In genomic region chr19:1252221-1252817, GRCh38 we compare ENCODE assay signal across 1 cellular context.
A peak's percentile ranks its signal among the peaks of the same experiment; 100 is the strongest.
TF ChIP-seq lines count a peak whose summit lies in the region.

No MANE protein-coding gene starts in this region.

TF ChIP-seq in HepG2, 621 proteins besides CTCF, POLR2A, EP300 and RAD21 (continued from another document and continues in another):
- TF ChIP-seq, protein P1, sequence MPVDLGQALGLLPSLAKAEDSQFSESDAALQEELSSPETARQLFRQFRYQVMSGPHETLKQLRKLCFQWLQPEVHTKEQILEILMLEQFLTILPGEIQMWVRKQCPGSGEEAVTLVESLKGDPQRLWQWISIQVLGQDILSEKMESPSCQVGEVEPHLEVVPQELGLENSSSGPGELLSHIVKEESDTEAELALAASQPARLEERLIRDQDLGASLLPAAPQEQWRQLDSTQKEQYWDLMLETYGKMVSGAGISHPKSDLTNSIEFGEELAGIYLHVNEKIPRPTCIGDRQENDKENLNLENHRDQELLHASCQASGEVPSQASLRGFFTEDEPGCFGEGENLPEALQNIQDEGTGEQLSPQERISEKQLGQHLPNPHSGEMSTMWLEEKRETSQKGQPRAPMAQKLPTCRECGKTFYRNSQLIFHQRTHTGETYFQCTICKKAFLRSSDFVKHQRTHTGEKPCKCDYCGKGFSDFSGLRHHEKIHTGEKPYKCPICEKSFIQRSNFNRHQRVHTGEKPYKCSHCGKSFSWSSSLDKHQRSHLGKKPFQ (CRISPR knock-in tag; IDR thresholded peaks at IDR 0.05; ENCODE audit: insufficient replicate concordance): peak; percentile 71
- TF ChIP-seq HOXA5 (CRISPR knock-in tag; IDR thresholded peaks at IDR 0.05) (peak; percentile 51; the same call in 1 of the 2 replicates), FOSL2 (CRISPR knock-in tag; IDR thresholded peaks at IDR 0.05) (peak; percentile 75), ETV5 (CRISPR knock-in tag; IDR thresholded peaks at IDR 0.05; ENCODE audit: borderline replicate concordance) (peak; percentile 88), SP5 (CRISPR knock-in tag; IDR thresholded peaks at IDR 0.05; ENCODE audit: borderline replicate concordance, low read depth) (peak; percentile 98), SP4 (CRISPR knock-in tag; IDR thresholded peaks at IDR 0.05) (peak; percentile 75), HNF4A (CRISPR knock-in tag; IDR thresholded peaks at IDR 0.05) (peak; percentile 46; the same call in 1 of the 2 replicates), NR2F1 (CRISPR knock-in tag; IDR thresholded peaks at IDR 0.05) (peak in 1 of 2 experiments; percentile 17; a peak in 3 of 4 replicates), GATAD2A (CRISPR knock-in tag; IDR thresholded peaks at IDR 0.05) (peak; percentile 43), ZNF138 (CRISPR knock-in tag; IDR thresholded peaks at IDR 0.05; ENCODE audit: low read depth) (no peak), NRL (CRISPR knock-in tag; IDR thresholded peaks at IDR 0.05; ENCODE audit: borderline replicate concordance) (0 out of 2 replicates have a peak, but pooled peaks have one; percentile 14), IRX3 (CRISPR knock-in tag; IDR thresholded peaks at IDR 0.05; ENCODE audit: borderline replicate concordance, low read depth) (no peak), ZNF687 (CRISPR knock-in tag; IDR thresholded peaks at IDR 0.05) (peak; percentile 8; the same call in 1 of the 2 replicates), SOX13 (IDR thresholded peaks at IDR 0.05) (peak; percentile 49; the same call in 1 of the 2 replicates), SOX13 (CRISPR knock-in tag; conservative IDR thresholded peaks at IDR 0.05 in 1 of 2, IDR thresholded peaks at IDR 0.05 in 1 of 2) (peak in 1 of 2 experiments; percentile 91; a peak in 2 of 4 replicates), ZNF556 (CRISPR knock-in tag; IDR thresholded peaks at IDR 0.05; ENCODE audit: borderline replicate concordance) (0 out of 2 replicates have a peak, but pooled peaks have one; percentile 6), NFIC (IDR thresholded peaks at IDR 0.05; ENCODE audit: low read length) (0 out of 2 replicates have a peak, but pooled peaks have one; percentile 32), FOXP1 (IDR thresholded peaks at IDR 0.05) (no peak), FOXP1 (CRISPR knock-in tag; IDR thresholded peaks at IDR 0.05) (peak; percentile 38; the same call in 1 of the 2 replicates), KDM6A (CRISPR knock-in tag; IDR thresholded peaks at IDR 0.05; ENCODE audit: low read depth) (peak; percentile 52; the same call in 1 of the 2 replicates), TBX2 (CRISPR knock-in tag; IDR thresholded peaks at IDR 0.05; ENCODE audit: borderline replicate concordance) (peak; percentile 29; the same call in 1 of the 2 replicates), ATF4 (CRISPR knock-in tag; IDR thresholded peaks at IDR 0.05) (0 out of 4 replicates have a peak, but pooled peaks of 1 of the 2 experiments have one; percentile 5), RCOR2 (CRISPR knock-in tag; IDR thresholded peaks at IDR 0.05) (no peak), RARA (CRISPR knock-in tag; IDR thresholded peaks at IDR 0.05) (peak; percentile 85), HNF1B (CRISPR knock-in tag; IDR thresholded peaks at IDR 0.05) (peak; percentile 61), FOXA3 (CRISPR knock-in tag; IDR thresholded peaks at IDR 0.05) (peak; percentile 29; the same call in 1 of the 2 replicates), SALL1 (CRISPR knock-in tag; IDR thresholded peaks at IDR 0.05) (peak; percentile 50; the same call in 1 of the 2 replicates), ZNF317 (CRISPR knock-in tag; IDR thresholded peaks at IDR 0.05) (0 out of 2 replicates have a peak, but pooled peaks have one; percentile 19), SOX6 (IDR thresholded peaks at IDR 0.05) (no peak), SOX6 (CRISPR knock-in tag; IDR thresholded peaks at IDR 0.05) (peak; percentile 92), ZNF891 (CRISPR knock-in tag; IDR thresholded peaks at IDR 0.05) (peak; percentile 30; the same call in 1 of the 2 replicates), XRCC5 (optimal IDR thresholded peaks at IDR 0.05; ENCODE audit: low read length) (peak; percentile 33), POLR2G (IDR thresholded peaks at IDR 0.05; ENCODE audit: low read depth, low read length) (peak; percentile 41), GABPA (IDR thresholded peaks at IDR 0.05; ENCODE audit: low read depth, low read length) (no peak), GABPA (CRISPR knock-in tag; IDR thresholded peaks at IDR 0.05; ENCODE audit: low read depth) (peak; percentile 53), MED8 (CRISPR knock-in tag; IDR thresholded peaks at IDR 0.05; ENCODE audit: insufficient replicate concordance) (peak; percentile 61), ELF3 (CRISPR knock-in tag; IDR thresholded peaks at IDR 0.05) (peak; percentile 65), ZNF746 (CRISPR knock-in tag; IDR thresholded peaks at IDR 0.05) (peak; percentile 99), RBM22 (optimal IDR thresholded peaks at IDR 0.05; ENCODE audit: low read length) (peak; percentile 83), ZNF546 (CRISPR knock-in tag; conservative IDR thresholded peaks at IDR 0.05) (0 out of 2 replicates have a peak, but pooled peaks have one; percentile 16), ZXDC (CRISPR knock-in tag; IDR thresholded peaks at IDR 0.05) (no peak), HDAC1 (CRISPR knock-in tag; IDR thresholded peaks at IDR 0.05) (peak; percentile 46; the same call in 1 of the 2 replicates), ZBTB42 (CRISPR knock-in tag; IDR thresholded peaks at IDR 0.05) (0 out of 2 replicates have a peak, but pooled peaks have one; percentile 32), ZNF510 (CRISPR knock-in tag; IDR thresholded peaks at IDR 0.05; ENCODE audit: low read depth) (no peak)
- TF ChIP-seq, protein P2, sequence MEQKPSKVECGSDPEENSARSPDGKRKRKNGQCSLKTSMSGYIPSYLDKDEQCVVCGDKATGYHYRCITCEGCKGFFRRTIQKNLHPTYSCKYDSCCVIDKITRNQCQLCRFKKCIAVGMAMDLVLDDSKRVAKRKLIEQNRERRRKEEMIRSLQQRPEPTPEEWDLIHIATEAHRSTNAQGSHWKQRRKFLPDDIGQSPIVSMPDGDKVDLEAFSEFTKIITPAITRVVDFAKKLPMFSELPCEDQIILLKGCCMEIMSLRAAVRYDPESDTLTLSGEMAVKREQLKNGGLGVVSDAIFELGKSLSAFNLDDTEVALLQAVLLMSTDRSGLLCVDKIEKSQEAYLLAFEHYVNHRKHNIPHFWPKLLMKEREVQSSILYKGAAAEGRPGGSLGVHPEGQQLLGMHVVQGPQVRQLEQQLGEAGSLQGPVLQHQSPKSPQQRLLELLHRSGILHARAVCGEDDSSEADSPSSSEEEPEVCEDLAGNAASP (CRISPR knock-in tag; IDR thresholded peaks at IDR 0.05; ENCODE audit: borderline replicate concordance): peak; percentile 57; the same call in 1 of the 2 replicates
- TF ChIP-seq, protein P3, sequence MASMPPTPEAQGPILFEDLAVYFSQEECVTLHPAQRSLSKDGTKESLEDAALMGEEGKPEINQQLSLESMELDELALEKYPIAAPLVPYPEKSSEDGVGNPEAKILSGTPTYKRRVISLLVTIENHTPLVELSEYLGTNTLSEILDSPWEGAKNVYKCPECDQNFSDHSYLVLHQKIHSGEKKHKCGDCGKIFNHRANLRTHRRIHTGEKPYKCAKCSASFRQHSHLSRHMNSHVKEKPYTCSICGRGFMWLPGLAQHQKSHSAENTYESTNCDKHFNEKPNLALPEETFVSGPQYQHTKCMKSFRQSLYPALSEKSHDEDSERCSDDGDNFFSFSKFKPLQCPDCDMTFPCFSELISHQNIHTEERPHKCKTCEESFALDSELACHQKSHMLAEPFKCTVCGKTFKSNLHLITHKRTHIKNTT (CRISPR knock-in tag; IDR thresholded peaks at IDR 0.05): no peak
- TF ChIP-seq, protein P4, sequence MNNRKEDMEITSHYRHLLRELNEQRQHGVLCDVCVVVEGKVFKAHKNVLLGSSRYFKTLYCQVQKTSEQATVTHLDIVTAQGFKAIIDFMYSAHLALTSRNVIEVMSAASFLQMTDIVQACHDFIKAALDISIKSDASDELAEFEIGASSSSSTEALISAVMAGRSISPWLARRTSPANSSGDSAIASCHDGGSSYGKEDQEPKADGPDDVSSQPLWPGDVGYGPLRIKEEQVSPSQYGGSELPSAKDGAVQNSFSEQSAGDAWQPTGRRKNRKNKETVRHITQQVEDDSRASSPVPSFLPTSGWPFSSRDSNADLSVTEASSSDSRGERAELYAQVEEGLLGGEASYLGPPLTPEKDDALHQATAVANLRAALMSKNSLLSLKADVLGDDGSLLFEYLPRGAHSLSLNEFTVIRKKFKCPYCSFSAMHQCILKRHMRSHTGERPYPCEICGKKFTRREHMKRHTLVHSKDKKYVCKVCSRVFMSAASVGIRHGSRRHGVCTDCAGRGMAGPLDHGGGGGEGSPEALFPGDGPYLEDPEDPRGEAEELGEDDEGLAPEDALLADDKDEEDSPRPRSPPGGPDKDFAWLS (CRISPR knock-in tag; IDR thresholded peaks at IDR 0.05; ENCODE audit: borderline replicate concordance): 0 out of 2 replicates have a peak, but pooled peaks have one; percentile 55
- TF ChIP-seq, protein P5, sequence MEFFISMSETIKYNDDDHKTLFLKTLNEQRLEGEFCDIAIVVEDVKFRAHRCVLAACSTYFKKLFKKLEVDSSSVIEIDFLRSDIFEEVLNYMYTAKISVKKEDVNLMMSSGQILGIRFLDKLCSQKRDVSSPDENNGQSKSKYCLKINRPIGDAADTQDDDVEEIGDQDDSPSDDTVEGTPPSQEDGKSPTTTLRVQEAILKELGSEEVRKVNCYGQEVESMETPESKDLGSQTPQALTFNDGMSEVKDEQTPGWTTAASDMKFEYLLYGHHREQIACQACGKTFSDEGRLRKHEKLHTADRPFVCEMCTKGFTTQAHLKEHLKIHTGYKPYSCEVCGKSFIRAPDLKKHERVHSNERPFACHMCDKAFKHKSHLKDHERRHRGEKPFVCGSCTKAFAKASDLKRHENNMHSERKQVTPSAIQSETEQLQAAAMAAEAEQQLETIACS (CRISPR knock-in tag; IDR thresholded peaks at IDR 0.05): peak; percentile 22; the same call in 1 of the 2 replicates
